In genomic region chr2:170013802-170014551, GRCh38 we compare ENCODE assay signal across 2 cellular contexts.
TF ChIP-seq lines count a peak whose summit lies in the region.

No MANE protein-coding gene starts in this region.

TF ChIP-seq in GM23338, 12 proteins besides CTCF, POLR2A, EP300 and RAD21 (continued from another document):
- no peak for TF ChIP-seq REST (IDR thresholded peaks at IDR 0.05; ENCODE audit: unreplicated experiment)
- no peak for TF ChIP-seq EZH2phosphoT487 (IDR thresholded peaks at IDR 0.05; ENCODE audit: unreplicated experiment)
- no peak for TF ChIP-seq ETS1 (IDR thresholded peaks at IDR 0.05)
- TF ChIP-seq POLR2AphosphoS5 (IDR thresholded peaks at IDR 0.05; ENCODE audit: low read depth): no peak
- TF ChIP-seq JUNB (IDR thresholded peaks at IDR 0.05; ENCODE audit: unreplicated experiment): no peak
- no peak for TF ChIP-seq ZNF114 (CRISPR knock-in tag; IDR thresholded peaks at IDR 0.05)
- TF ChIP-seq ZNF331 (CRISPR knock-in tag; IDR thresholded peaks at IDR 0.05; ENCODE audit: low read depth): no peak
- no peak for TF ChIP-seq CREB1 (CRISPR knock-in tag; IDR thresholded peaks at IDR 0.05; ENCODE audit: low read depth)
- no peak for TF ChIP-seq STAT1 (IDR thresholded peaks at IDR 0.05; ENCODE audit: unreplicated experiment)
- no peak for TF ChIP-seq ZNF462 (CRISPR knock-in tag; IDR thresholded peaks at IDR 0.05)
- no peak for TF ChIP-seq NANOG (IDR thresholded peaks at IDR 0.05; ENCODE audit: borderline replicate concordance)

TF ChIP-seq in HepG2, 621 proteins besides CTCF, POLR2A, EP300 and RAD21 (continued from another document):
- TF ChIP-seq ZMAT5 (CRISPR knock-in tag; IDR thresholded peaks at IDR 0.05; ENCODE audit: borderline replicate concordance, low read depth): no peak
- no peak for TF ChIP-seq THYN1 (CRISPR knock-in tag; IDR thresholded peaks at IDR 0.05; ENCODE audit: borderline replicate concordance, low read depth)
- no peak for TF ChIP-seq GABPB1 (CRISPR knock-in tag; IDR thresholded peaks at IDR 0.05)
- no peak for TF ChIP-seq CHD4 (IDR thresholded peaks at IDR 0.05; ENCODE audit: borderline replicate concordance, low read length)
- no peak for TF ChIP-seq KLF12 (CRISPR knock-in tag; IDR thresholded peaks at IDR 0.05; ENCODE audit: borderline replicate concordance)
- TF ChIP-seq RAD51 (IDR thresholded peaks at IDR 0.05; ENCODE audit: borderline replicate concordance): no peak
- TF ChIP-seq TBX3 (IDR thresholded peaks at IDR 0.05; ENCODE audit: borderline replicate concordance): no peak
- no peak for TF ChIP-seq ZNF704 (CRISPR knock-in tag; IDR thresholded peaks at IDR 0.05; ENCODE audit: borderline replicate concordance)
- TF ChIP-seq ZNF850 (CRISPR knock-in tag; conservative IDR thresholded peaks at IDR 0.05): no peak
- TF ChIP-seq ZNF263 (CRISPR knock-in tag; IDR thresholded peaks at IDR 0.05): no peak
- no peak for TF ChIP-seq HMGA1 (CRISPR knock-in tag; conservative IDR thresholded peaks at IDR 0.05)
- no peak for TF ChIP-seq NFKB2 (CRISPR knock-in tag; IDR thresholded peaks at IDR 0.05; ENCODE audit: borderline replicate concordance)
TF ChIP-seq in HepG2: peak in this region for 0.
